2 cellular contexts compared by ENCODE assay signal in the genomic region with DNA sequence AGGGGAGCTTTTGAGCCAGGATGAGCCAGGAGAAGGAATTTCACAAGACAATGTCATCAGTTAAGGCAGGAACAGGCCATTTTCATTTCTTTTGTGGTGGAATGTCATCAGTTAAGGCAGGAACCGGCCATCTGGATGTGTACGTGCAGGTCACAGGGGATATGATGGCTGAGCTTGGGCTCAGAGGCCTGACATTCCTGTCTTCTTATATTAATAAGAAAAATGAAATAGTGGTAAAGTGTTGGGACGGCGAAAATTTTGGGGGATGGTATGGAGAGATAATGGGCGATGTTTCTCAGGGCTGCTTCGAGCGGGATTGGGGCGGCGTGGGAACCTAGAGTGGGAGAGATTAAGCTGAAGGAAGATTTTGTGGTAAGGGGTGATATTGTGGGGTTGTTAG. TPM values are rescaled to one million over a fixed set of nuclear protein-coding genes. Genes with fewer than 3 reads are reported as not detected.
"Had no signal": no experiment of that assay in that cellular context is flagged by ENCODE, and none has a peak within 500 bp of the region (broad histone marks: within the 10 kb centered on the region; RNA-seq: fewer than 3 reads in every experiment).

No MANE protein-coding gene starts in this region.

RNA-seq across cellular contexts. Expression of gene GABRP, which starts 21.2 kb away (rescaled TPM):
- total RNA-seq: G401, GM12878 had no signal
